Comparison of ENCODE assay signal across 20 cellular contexts in the genomic region with DNA sequence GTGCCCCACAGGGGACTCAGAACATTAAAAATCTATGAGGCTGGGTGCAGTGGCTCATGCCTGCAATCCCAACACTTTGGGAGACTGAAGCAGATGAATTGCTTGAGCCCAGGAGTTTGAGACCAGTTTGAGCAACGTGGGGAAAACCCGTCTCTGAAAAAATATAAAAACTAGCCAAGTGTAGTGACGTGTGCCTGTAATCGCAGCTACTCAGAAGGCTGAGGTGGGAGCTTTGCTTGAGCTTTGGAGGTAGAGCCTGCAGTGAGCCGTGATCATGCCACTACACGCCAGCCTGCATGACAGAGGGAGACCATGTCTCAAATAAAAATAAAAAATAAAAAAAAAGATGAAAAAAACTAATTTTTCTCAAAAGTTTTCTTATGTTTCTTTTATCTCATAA.
DNase-seq lines count a peak whose midpoint lies in the region; ATAC-seq and TF ChIP-seq lines count a peak whose summit lies in the region.
"Had no signal": no experiment of that assay in that cellular context is flagged by ENCODE, and none has a peak within 500 bp of the region (broad histone marks: within the 10 kb centered on the region; RNA-seq: fewer than 3 reads in every experiment).

No MANE protein-coding gene starts in this region.

- no peak overlapping the region for H3K27ac Mint-ChIP-seq in CD14-positive monocyte
- H3K27ac Mint-ChIP-seq in activated CD4-positive, alpha-beta memory T cell treated with anti-CD3 and anti-CD28 coated beads, Interleukin-2, amount 10 ng/mL, durations not matched to agents 7 days and 5 days: no peak overlapping the region
- H3K27ac Mint-ChIP-seq: CD4-positive, CD25-positive, alpha-beta regulatory T cell; T-helper 1 cell treated with Interleukin-12 subunit alpha and Interleukin-12 subunit beta and Interleukin-4 antibody, amounts not matched to agents 30 μg/mL and 1 μg/mL, for 36 hours had no signal

- intact Hi-C loops in Right ventricle myocardium inferior (cut with DNase I) (no loop called here), cardiac septum (cut with DNase I) (no loop called here), CD14-positive monocyte (cut with micrococcal nuclease) (no loop called here)

- POLR2A ChIA-PET in activated CD4-positive, alpha-beta memory T cell treated with anti-CD3 and anti-CD28 coated beads, Interleukin-2, amount 10 ng/mL, durations not matched to agents 7 days and 5 days (lab: Charles Lee): no interaction called here

- TF ChIP-seq CTCF in CD14-positive monocyte (IDR thresholded peaks at IDR 0.05): no peak

- H3K36me3 Mint-ChIP-seq in CD14-positive monocyte: no peaks in the 10 kb centered on the region
- no peaks in the 10 kb centered on the region for H3K36me3 Mint-ChIP-seq in activated CD4-positive, alpha-beta memory T cell treated with anti-CD3 and anti-CD28 coated beads, Interleukin-2, amount 10 ng/mL, durations not matched to agents 7 days and 5 days (ENCODE audit: low read depth)
- H3K36me3 Mint-ChIP-seq: CD4-positive, CD25-positive, alpha-beta regulatory T cell had no signal

- no peak for ATAC-seq in Right ventricle myocardium inferior
- peak; percentile 70 for ATAC-seq in HG02938 (IDR thresholded peaks at IDR 0.05; ENCODE audit: unreplicated experiment)
- no peak for ATAC-seq in HG03095 (IDR thresholded peaks at IDR 0.05; ENCODE audit: unreplicated experiment)
- ATAC-seq: activated T-cell treated with anti-CD3 and anti-CD28 coated beads, Interleukin-2, amount 50 U/mL, for 4 hours had no signal

- H3K4me3 Mint-ChIP-seq in CD14-positive monocyte: no peak overlapping the region
- H3K4me3 Mint-ChIP-seq in activated CD4-positive, alpha-beta memory T cell treated with anti-CD3 and anti-CD28 coated beads, Interleukin-2, amount 10 ng/mL, durations not matched to agents 7 days and 5 days: no peak overlapping the region
- H3K4me3 Mint-ChIP-seq: activated T-cell treated with anti-CD3 and anti-CD28 coated beads, Interleukin-2, amount 50 U/mL, for 4 hours; CD4-positive, CD25-positive, alpha-beta regulatory T cell; T-helper 1 cell treated with Interleukin-12 subunit alpha and Interleukin-12 subunit beta and Interleukin-4 antibody, amounts not matched to agents 30 μg/mL and 1 μg/mL, for 36 hours had no signal

- DNase-seq in Right ventricle myocardium inferior (ENCODE audit: missing footprints) (peak; percentile 55), cardiac septum (ENCODE audit: low spot score) (no peak), amniotic epithelial cell (ENCODE audit: low read depth) (peak; percentile 65), CD14-positive monocyte (ENCODE audit: low spot score) (no peak), NCI-H446 treated with DMSO at 0.1 percent for 48 hours (lab: John Stamatoyannopoulos, UW) (no peak)
- DNase-seq in activated CD4-positive, alpha-beta memory T cell treated with anti-CD3 and anti-CD28 coated beads, Interleukin-2, amount 10 ng/mL, durations not matched to agents 7 days and 5 days: no peak
- DNase-seq: activated CD4-positive, alpha-beta T cell treated with anti-CD3 and anti-CD28 coated beads for 48 hours; activated T-cell treated with anti-CD3 and anti-CD28 coated beads, Interleukin-2, amount 50 U/mL, for 4 hours; amygdala; CD4-positive, CD25-positive, alpha-beta regulatory T cell; GM23248; mammary epithelial cell; NCI-H1417 treated with DMSO at 0.1 percent for 48 hours; NCI-H446; occipital lobe; Peyer's patch; spleen had no signal

- H3K27me3 Mint-ChIP-seq in CD14-positive monocyte (ENCODE audit: low read depth in 3 of 3): no peaks in the 10 kb centered on the region
- no peaks in the 10 kb centered on the region for H3K27me3 Mint-ChIP-seq in activated CD4-positive, alpha-beta memory T cell treated with anti-CD3 and anti-CD28 coated beads, Interleukin-2, amount 10 ng/mL, durations not matched to agents 7 days and 5 days
- H3K27me3 Mint-ChIP-seq: CD4-positive, CD25-positive, alpha-beta regulatory T cell had no signal

- peaks cover 0 to 4% (median 2%) of the 10 kb centered on the region in 7 donors for H3K9me3 Mint-ChIP-seq in CD14-positive monocyte
- peaks cover 2% of the 10 kb centered on the region for H3K9me3 Mint-ChIP-seq in activated CD4-positive, alpha-beta memory T cell treated with anti-CD3 and anti-CD28 coated beads, Interleukin-2, amount 10 ng/mL, durations not matched to agents 7 days and 5 days
- H3K9me3 Mint-ChIP-seq: T-helper 1 cell treated with Interleukin-12 subunit alpha and Interleukin-12 subunit beta and Interleukin-4 antibody, amounts not matched to agents 30 μg/mL and 1 μg/mL, for 36 hours had no signal

- CTCF ChIA-PET in activated CD4-positive, alpha-beta memory T cell treated with anti-CD3 and anti-CD28 coated beads, Interleukin-2, amount 10 ng/mL, durations not matched to agents 7 days and 5 days (lab: Charles Lee): no interaction called here

- no peaks in the 10 kb centered on the region for H3K4me1 Mint-ChIP-seq in CD14-positive monocyte
- no peaks in the 10 kb centered on the region for H3K4me1 Mint-ChIP-seq in activated CD4-positive, alpha-beta memory T cell treated with anti-CD3 and anti-CD28 coated beads, Interleukin-2, amount 10 ng/mL, durations not matched to agents 7 days and 5 days
- H3K4me1 Mint-ChIP-seq: CD4-positive, CD25-positive, alpha-beta regulatory T cell had no signal

Comparison
In these comparisons a context has a peak if more than half of its experiments do, and no peak if none do; other contexts are left out.
1. DNase-seq: peak in Right ventricle myocardium inferior (single experiment) and amniotic epithelial cell (single experiment); none in cardiac septum (single experiment), CD14-positive monocyte (single experiment), NCI-H446 treated with DMSO at 0.1 percent for 48 hours (single experiment) and activated CD4-positive, alpha-beta memory T cell treated with anti-CD3 and anti-CD28 coated beads, Interleukin-2, amount 10 ng/mL, durations not matched to agents 7 days and 5 days (single experiment).